ENCODE assay signal across 11 cellular contexts in the genomic region with DNA sequence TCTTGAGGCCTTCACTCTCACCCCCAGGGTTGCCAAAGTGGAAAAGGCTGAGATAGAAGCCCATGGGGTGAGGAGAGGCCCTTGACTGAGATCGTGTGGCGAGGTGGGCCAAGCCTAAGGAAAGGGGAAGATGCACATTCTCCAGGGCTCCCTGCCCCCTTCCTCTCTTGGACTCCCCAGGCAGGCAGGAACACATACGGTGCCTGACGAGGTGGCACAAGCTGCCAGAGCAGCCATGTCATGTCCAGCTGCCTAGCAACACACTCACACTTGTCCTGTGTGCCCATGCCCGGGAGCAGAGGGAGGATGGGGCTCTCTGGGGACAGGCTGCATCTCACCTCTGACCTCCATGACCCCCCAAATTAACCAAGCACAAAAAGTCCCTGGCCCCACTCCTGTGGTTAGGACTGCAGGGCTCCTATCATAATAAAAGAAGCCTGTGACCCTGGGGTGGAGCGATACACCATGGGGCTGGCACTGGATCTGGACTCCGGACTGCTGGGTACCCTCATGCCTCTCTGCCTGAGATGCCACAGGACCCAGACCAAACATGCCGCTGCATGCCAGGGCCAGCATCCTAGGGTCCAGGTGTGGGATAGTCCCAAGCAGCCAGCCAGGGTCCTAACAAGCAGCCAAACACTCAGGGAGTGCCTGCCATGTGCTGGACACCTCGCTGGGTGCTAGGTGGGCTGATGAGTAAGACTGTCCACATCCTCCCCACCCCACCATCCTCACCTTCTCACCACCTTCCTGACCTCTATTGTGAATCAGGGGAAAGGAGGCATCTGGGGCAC. TPM values are rescaled to one million over a fixed set of nuclear protein-coding genes. Genes with fewer than 3 reads are reported as not detected.
DNase-seq lines count a peak whose midpoint lies in the region; ATAC-seq and TF ChIP-seq lines count a peak whose summit lies in the region.
"Had no signal": no experiment of that assay in that cellular context is flagged by ENCODE, and none has a peak within 500 bp of the region (broad histone marks: within the 10 kb centered on the region; RNA-seq: fewer than 3 reads in every experiment).

No MANE protein-coding gene starts in this region.

- H4K20me1 ChIP-seq in hepatocyte (ENCODE audit: insufficient read depth, poor library complexity, severe bottlenecking), result peaks cover 43% of the 10 kb centered on the region

- CTCF ChIA-PET in Calu3 (lab: Charles Lee), result interaction anchor here (0.6 to 1.0 kb wide), 2 partner anchors 21 to 218 kb away, joined by 3 to 4 read pairs; a partner anchor contains a TSS
- CTCF ChIA-PET in Panc1 (lab: Charles Lee), result interaction anchor here (0.6 to 1.7 kb wide), 2 partner anchors 30 to 193 kb away, joined by 5 to 7 read pairs; no protein-coding TSS in a partner anchor

- peaks cover 5% of the 10 kb centered on the region; the same call in 1 of the 2 replicates for H3K36me3 ChIP-seq in Panc1 (ENCODE audit: control insufficient read depth, insufficient read depth, low read length)
- no peaks in the 10 kb centered on the region for H3K36me3 ChIP-seq in hepatocyte (replicated peaks; ENCODE audit: insufficient read depth, low read depth)

- H3K27me3 ChIP-seq in Panc1 (ENCODE audit: control insufficient read depth, insufficient read depth, low read length) (no peaks in the 10 kb centered on the region), hepatocyte (no peaks in the 10 kb centered on the region)

- in situ Hi-C loops in Panc1 (cut with HindIII; ENCODE audit: low pct_unique_long_range_greater_than_20kb, low sequenced_read_pairs), result no loop called here

- peaks cover 55% of the 10 kb centered on the region for H3K79me2 ChIP-seq in hepatocyte

- peak overlapping the region; percentile 79 for H3K4me3 Mint-ChIP-seq in Calu3 (ENCODE audit: low read depth, unreplicated experiment)
- peak overlapping the region; percentile 88 to 93 for H3K4me3 Mint-ChIP-seq in effector memory CD8-positive, alpha-beta T cell

- intact Hi-C loops in Calu3 (cut with micrococcal nuclease; ENCODE audit: unreplicated experiment) (no loop called here), Panc1 (cut with micrococcal nuclease; ENCODE audit: unreplicated experiment) (no loop called here)

- no peaks in the 10 kb centered on the region for H3K9me2 ChIP-seq in hepatocyte (replicated peaks; ENCODE audit: insufficient read depth)

- H3K4me2 ChIP-seq in hepatocyte, result no peak overlapping the region

- TF ChIP-seq CTCF in Calu3 (IDR thresholded peaks at IDR 0.05; ENCODE audit: unreplicated experiment) (no peak), Panc1 (IDR thresholded peaks at IDR 0.05) (no peak), retinal pigment epithelial cell (conservative IDR thresholded peaks at IDR 0.05; ENCODE audit: low read depth, low read length) (no peak), hepatocyte (IDR thresholded peaks at IDR 0.05; ENCODE audit: poor library complexity) (no peak)

- POLR2A ChIA-PET in Panc1 (lab: Charles Lee), result no interaction called here

- 93% methylated on average over 9 of the region's 9 CpGs for WGBS in hepatocyte (ENCODE audit: low lambda C conversion rate, missing lambda C conversion rate)

- H3K36me3 Mint-ChIP-seq in Calu3 (ENCODE audit: insufficient read depth, unreplicated experiment), result peaks cover 41% of the 10 kb centered on the region
- peaks cover 13% of the 10 kb centered on the region for H3K36me3 Mint-ChIP-seq in effector memory CD8-positive, alpha-beta T cell (ENCODE audit: insufficient read depth)

- H3K27me3 Mint-ChIP-seq in Calu3 (ENCODE audit: unreplicated experiment), result no peaks in the 10 kb centered on the region
- no peaks in the 10 kb centered on the region for H3K27me3 Mint-ChIP-seq in effector memory CD8-positive, alpha-beta T cell

- H3K27ac ChIP-seq in Panc1 (ENCODE audit: low read length), result peak overlapping the region; percentile 39
- no peak overlapping the region for H3K27ac ChIP-seq in hepatocyte

- no peaks in the 10 kb centered on the region for H3K9me3 Mint-ChIP-seq in Calu3 (ENCODE audit: low read depth, unreplicated experiment)
- no peaks in the 10 kb centered on the region for H3K9me3 Mint-ChIP-seq in effector memory CD8-positive, alpha-beta T cell
- H3K9me3 Mint-ChIP-seq: mesothelial cell of epicardium had no signal

- peaks cover 31% of the 10 kb centered on the region for H3K4me1 Mint-ChIP-seq in Calu3 (ENCODE audit: low read depth, unreplicated experiment)
- H3K4me1 Mint-ChIP-seq in effector memory CD8-positive, alpha-beta T cell (ENCODE audit: low read depth in 2 of 2), result peaks cover 45 to 57% of the 10 kb centered on the region in 2 donors

- no peak overlapping the region for H2AFZ ChIP-seq in hepatocyte

- no peak overlapping the region for H3K27ac Mint-ChIP-seq in Calu3 (ENCODE audit: unreplicated experiment)
- H3K27ac Mint-ChIP-seq in effector memory CD8-positive, alpha-beta T cell, result peak overlapping the region in 1 of 2 donors; percentile 89
- H3K27ac Mint-ChIP-seq: mesothelial cell of epicardium had no signal

- DNase-seq in Calu3, result no peak
- no peak for DNase-seq in Panc1 (ENCODE audit: low read depth, low spot score)
- DNase-seq in effector memory CD8-positive, alpha-beta T cell, result no peak
- DNase-seq in retinal pigment epithelial cell (ENCODE audit: low read depth), result no peak
- DNase-seq in hepatocyte (ENCODE audit: low spot score), result no peak
- DNase-seq: NCI-H748 treated with DMSO at 0.1 percent for 48 hours; stimulated activated CD4-positive, alpha-beta T cell treated with anti-CD3 and anti-CD28 coated beads, Interleukin-2, amount 100 ng/mL, for 48 hours had no signal

- H3K9me3 ChIP-seq in Panc1 (ENCODE audit: control insufficient read depth, insufficient read depth, low read depth, low read length) (no peaks in the 10 kb centered on the region), hepatocyte (ENCODE audit: low read depth) (no peaks in the 10 kb centered on the region)

- BruUV-seq in Calu3 (replicated peaks; lab: Mats Ljungman, UMichigan) (no TSS peak), Panc1 (replicated peaks; lab: Mats Ljungman, UMichigan) (no TSS peak)

- no peak overlapping the region for H3K4me3 ChIP-seq in Panc1 (ENCODE audit: low read depth in 2 of 2, low read length in 2 of 2)
- peak overlapping the region; percentile 84 for H3K4me3 ChIP-seq in retinal pigment epithelial cell (ENCODE audit: low read length)
- no peak overlapping the region for H3K4me3 ChIP-seq in hepatocyte

- ATAC-seq in Panc1 (no peak), GM21526 (IDR thresholded peaks at IDR 0.05; ENCODE audit: low FRiP score, unreplicated experiment) (no peak), GM21786 (IDR thresholded peaks at IDR 0.05; ENCODE audit: unreplicated experiment) (no peak), HG03469 (IDR thresholded peaks at IDR 0.05; ENCODE audit: unreplicated experiment) (no peak)
- no peak for ATAC-seq in effector memory CD8-positive, alpha-beta T cell (replicated peaks)

- H3K4me1 ChIP-seq in Panc1 (ENCODE audit: control insufficient read depth, insufficient read depth, low read length) (peaks cover 41% of the 10 kb centered on the region), hepatocyte (ENCODE audit: insufficient read depth) (peaks cover 28% of the 10 kb centered on the region)

RNA-seq across cellular contexts. Expression of a gene that starts 2.6 kb away (rescaled TPM):
- total RNA-seq in Calu3 (2022), result 46.3 and 47.7 TPM in 2 replicates
- total RNA-seq in Panc1 (2021; ENCODE audit: unreplicated experiment), result 94.6 TPM
- 105 TPM for polyA plus RNA-seq in Panc1 (2012; ENCODE audit: insufficient read length)
- 18.6 and 20.0 TPM in 2 replicates for total RNA-seq in hepatocyte
- 35.2 and 46.3 TPM in 2 replicates for polyA plus RNA-seq in hepatocyte

RNA-seq across cellular contexts. Expression of a gene that starts 6.1 kb away (rescaled TPM):
- total RNA-seq in Calu3 (2022), result 8.8 TPM in 2 replicates
- total RNA-seq in Panc1 (2021; ENCODE audit: unreplicated experiment), result 31.4 TPM
- polyA plus RNA-seq in Panc1 (2012; ENCODE audit: insufficient read length), result 34.3 TPM
- 3.5 and 5.1 TPM in 2 replicates for total RNA-seq in hepatocyte
- 7.2 and 11.6 TPM in 2 replicates for polyA plus RNA-seq in hepatocyte

RNA-seq across cellular contexts. Expression of a gene that starts 18.4 kb away (rescaled TPM):
- total RNA-seq in Calu3 (2022) (32.8 and 35.1 TPM in 2 replicates), Panc1 (2021; ENCODE audit: unreplicated experiment) (123 TPM), hepatocyte (43.4 and 52.9 TPM in 2 replicates)
- polyA plus RNA-seq in Panc1 (2012; ENCODE audit: insufficient read length), result 200 TPM
- polyA plus RNA-seq in hepatocyte, result 92.9 and 94.2 TPM in 2 replicates

RNA-seq across cellular contexts. Expression of a gene that starts 20.0 kb away (rescaled TPM):
- total RNA-seq in Calu3 (2022) (12.5 and 12.9 TPM in 2 replicates), Panc1 (2021; ENCODE audit: unreplicated experiment) (33.7 TPM), hepatocyte (16.8 and 19.2 TPM in 2 replicates)
- polyA plus RNA-seq in Panc1 (2012; ENCODE audit: insufficient read length), result 25.9 TPM
- polyA plus RNA-seq in hepatocyte, result 11.0 and 11.8 TPM in 2 replicates

RNA-seq across cellular contexts. Expression of a gene that starts 35.8 kb away (rescaled TPM):
- 0.47 and 0.49 TPM in 2 replicates for total RNA-seq in Calu3 (2022)
- 9.7 TPM for total RNA-seq in Panc1 (2021; ENCODE audit: unreplicated experiment)
- 11.8 TPM for polyA plus RNA-seq in Panc1 (2012; ENCODE audit: insufficient read length)
- total RNA-seq in hepatocyte, result 0.83 and 1.5 TPM in 2 replicates
- 1.9 and 3.4 TPM in 2 replicates for polyA plus RNA-seq in hepatocyte
